ENCODE assay signal across 8 cellular contexts in genomic region chr3:47475570-47476329, GRCh38. TPM values are rescaled to one million over a fixed set of nuclear protein-coding genes. Genes with fewer than 3 reads are reported as not detected.
DNase-seq lines count a peak whose midpoint lies in the region; ATAC-seq and TF ChIP-seq lines count a peak whose summit lies in the region.

TSS of gene SCAP (minus strand) at chr3:47475941. CDS start at chr3:47442993, 32,948 bp downstream.

- ATAC-seq in GM19043 (IDR thresholded peaks at IDR 0.05; ENCODE audit: low read depth, unreplicated experiment) (peak; percentile 89), HG03354 (IDR thresholded peaks at IDR 0.05; ENCODE audit: poor library complexity, severe bottlenecking, unreplicated experiment) (peak; percentile 94)
- peak; percentile 95 for ATAC-seq in activated CD4-positive, alpha-beta T cell treated with anti-CD3 and anti-CD28 coated beads for 36 hours

- H3K27me3 Mint-ChIP-seq in activated CD4-positive, alpha-beta T cell treated with anti-CD3 and anti-CD28 coated beads for 36 hours: no peaks in the 10 kb centered on the region

- peak within 1 kb of the TSS; percentile 89 for H3K4me3 Mint-ChIP-seq in activated CD4-positive, alpha-beta T cell treated with anti-CD3 and anti-CD28 coated beads for 36 hours

- H3K36me3 ChIP-seq in BE2C: no peaks in the 10 kb centered on the region

- POLR2A ChIA-PET in activated CD4-positive, alpha-beta T cell treated with anti-CD3 and anti-CD28 coated beads for 36 hours (lab: Charles Lee): interaction anchor here (0.6 to 2.0 kb wide), 3 partner anchors 52 to 95 kb away, joined by 3 to 7 read pairs (median 4); partner anchors contain the start of gene PTPN23

- intact Hi-C loops in activated CD4-positive, alpha-beta T cell treated with anti-CD3 and anti-CD28 coated beads for 36 hours (cut with DNase I, micrococcal nuclease): loop anchor here (1.0 to 10.0 kb wide), 13 partner anchors 9 to 1549 kb away; partner anchors contain the start of genes ELP6 (in 2 of the 2), CCDC12 (in 1 of the 2), CDC25A (in 1 of the 2) and CSPG5 (in 1 of the 2)

- H3K4me3 ChIP-seq in BE2C (ENCODE audit: low read depth, low read length) (peak within 1 kb of the TSS; percentile 84), choroid plexus epithelial cell (ENCODE audit: low read depth, low read length) (peak within 1 kb of the TSS; percentile 84)

- peaks cover 33% of the 10 kb centered on the region for H3K4me1 Mint-ChIP-seq in activated CD4-positive, alpha-beta T cell treated with anti-CD3 and anti-CD28 coated beads for 36 hours

- no peaks in the 10 kb centered on the region for H3K9me3 Mint-ChIP-seq in activated CD4-positive, alpha-beta T cell treated with anti-CD3 and anti-CD28 coated beads for 36 hours (ENCODE audit: low read depth)

- DNase-seq in BE2C: peak; percentile 83
- DNase-seq in NCI-H524 (lab: John Stamatoyannopoulos, UW): peak; percentile 54 to 83
- DNase-seq in activated CD4-positive, alpha-beta T cell treated with anti-CD3 and anti-CD28 coated beads for 36 hours: peak; percentile 98
- peak; percentile 83 for DNase-seq in choroid plexus epithelial cell (ENCODE audit: low read depth)
- peak; percentile 89 for DNase-seq in kidney tubule cell (ENCODE audit: low spot score)
- DNase-seq in stimulated activated CD4-positive, alpha-beta T cell treated with anti-CD3 and anti-CD28 coated beads, Interleukin-1b, Interleukin-23, amount 100 ng/mL, for 1 hour (ENCODE audit: low read depth in 2 of 2): peak; percentile 91 to 96

- peaks cover 4% of the 10 kb centered on the region for H3K36me3 Mint-ChIP-seq in activated CD4-positive, alpha-beta T cell treated with anti-CD3 and anti-CD28 coated beads for 36 hours (ENCODE audit: low read depth)

- TF ChIP-seq CTCF in BE2C (IDR thresholded peaks at IDR 0.05; ENCODE audit: low read depth, low read length) (peak; percentile 56), choroid plexus epithelial cell (conservative IDR thresholded peaks at IDR 0.05; ENCODE audit: low read depth, low read length) (peak; percentile 79)

- H3K27ac Mint-ChIP-seq in activated CD4-positive, alpha-beta T cell treated with anti-CD3 and anti-CD28 coated beads for 36 hours: peak within 1 kb of the TSS; percentile 84

- H3K27me3 ChIP-seq in BE2C: no peaks in the 10 kb centered on the region

- H3K9me3 ChIP-seq in BE2C: no peaks in the 10 kb centered on the region

- no peaks in the 10 kb centered on the region for H3K4me1 ChIP-seq in BE2C

- CTCF ChIA-PET in activated CD4-positive, alpha-beta T cell treated with anti-CD3 and anti-CD28 coated beads for 36 hours (lab: Charles Lee): interaction anchor here (0.6 to 5.4 kb wide), 21 partner anchors 10 to 1053 kb away, joined by 3 to 83 read pairs (median 3); partner anchors contain the start of gene PTPN23

RNA-seq across cellular contexts. Expression of gene SCAP, which starts in this region (rescaled TPM):
- 78.8 TPM for polyA plus RNA-seq in BE2C (2012; ENCODE audit: insufficient read depth, insufficient read length, low read depth)
- total RNA-seq in activated CD4-positive, alpha-beta T cell treated with anti-CD3 and anti-CD28 coated beads for 36 hours: 10 to 100 TPM; 44.5 to 51.2 TPM

Comparison
In these comparisons a context has a peak if more than half of its experiments do, and no peak if none do; other contexts are left out.
1. Peak in every context shown above with its lines: DNase-seq, ATAC-seq and H3K4me3 ChIP-seq.